29 cellular contexts compared by ENCODE assay signal in the genomic region with DNA sequence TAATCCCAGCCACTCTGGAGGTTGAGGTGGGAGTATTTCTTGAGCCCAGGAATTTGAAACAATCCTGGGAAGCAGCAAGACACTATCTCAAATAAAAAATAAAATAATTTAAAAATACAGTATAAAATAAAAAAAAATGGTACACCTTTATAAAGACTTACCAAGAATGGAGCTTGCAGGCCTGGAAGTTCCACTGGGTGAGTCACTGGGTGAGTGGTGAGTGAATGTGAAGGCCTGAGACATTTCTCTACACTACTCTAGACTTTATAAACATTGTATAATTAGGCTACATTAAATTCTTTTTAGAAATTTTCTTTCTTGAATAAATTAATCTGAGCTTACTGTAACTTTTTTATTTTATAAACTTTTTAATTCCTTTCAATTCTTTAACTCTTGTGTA.
DNase-seq lines count a peak whose midpoint lies in the region; TF ChIP-seq lines count a peak whose summit lies in the region.
"Had no signal": no experiment of that assay in that cellular context is flagged by ENCODE, and none has a peak within 500 bp of the region (broad histone marks: within the 10 kb centered on the region; RNA-seq: fewer than 3 reads in every experiment).

No MANE protein-coding gene starts in this region.

- peak overlapping the region; percentile 32 for H3K27ac Mint-ChIP-seq in osteocyte (ENCODE audit: unreplicated experiment)
- H3K27ac Mint-ChIP-seq: activated CD8-positive, alpha-beta T cell treated with anti-CD3 and anti-CD28 coated beads, Interleukin-2, amount 10 ng/mL, durations not matched to agents 7 days and 5 days; natural killer cell; stimulated activated memory B cell treated with anti-CD40 and anti-IgM and Interleukin-4, amounts not matched to agents 10 μg/mL and 1 μg/mL and 100 μg/mL, for 72 hours had no signal

- TF ChIP-seq POLR2A in vagina (IDR thresholded peaks at IDR 0.05): no peak

- no peaks in the 10 kb centered on the region for H3K4me1 ChIP-seq in vagina
- H3K4me1 ChIP-seq: heart right ventricle, left ventricle myocardium inferior, uterus had no signal

- H3K36me3 ChIP-seq in vagina (no peaks in the 10 kb centered on the region), WERI-Rb-1 (no peaks in the 10 kb centered on the region)
- H3K36me3 ChIP-seq: heart right ventricle, left ventricle myocardium inferior, uterus had no signal

- H3K9me3 ChIP-seq in vagina: no peaks in the 10 kb centered on the region
- H3K9me3 ChIP-seq in WERI-Rb-1 (ENCODE audit: severe bottlenecking): no peaks in the 10 kb centered on the region
- H3K9me3 ChIP-seq: left ventricle myocardium inferior, uterus had no signal

- TF ChIP-seq CTCF in epithelial cell of esophagus (IDR thresholded peaks at IDR 0.05; ENCODE audit: insufficient read depth, low read depth, low read length, missing control alignments) (no peak), osteocyte (IDR thresholded peaks at IDR 0.05) (no peak), vagina (IDR thresholded peaks at IDR 0.05) (no peak), WERI-Rb-1 (IDR thresholded peaks at IDR 0.05; ENCODE audit: low read depth, low read length) (no peak)

- intact Hi-C loops in vagina (cut with DNase I): no loop called here

- H3K4me3 Mint-ChIP-seq in osteocyte (ENCODE audit: unreplicated experiment): no peak overlapping the region
- H3K4me3 Mint-ChIP-seq: activated CD8-positive, alpha-beta T cell treated with anti-CD3 and anti-CD28 coated beads, Interleukin-2, amount 10 ng/mL, durations not matched to agents 7 days and 5 days; natural killer cell; stimulated activated memory B cell treated with anti-CD40 and anti-IgM and Interleukin-4, amounts not matched to agents 10 μg/mL and 1 μg/mL and 100 μg/mL, for 72 hours had no signal

- H3K4me3 ChIP-seq in epithelial cell of esophagus (ENCODE audit: low read length) (no peak overlapping the region), vagina (no peak overlapping the region), WERI-Rb-1 (ENCODE audit: low read depth, low read length) (no peak overlapping the region)
- H3K4me3 ChIP-seq: dorsolateral prefrontal cortex, heart right ventricle, left ventricle myocardium inferior, uterus had no signal

- H3K36me3 Mint-ChIP-seq in osteocyte (ENCODE audit: unreplicated experiment): no peaks in the 10 kb centered on the region
- H3K36me3 Mint-ChIP-seq: natural killer cell; stimulated activated memory B cell treated with anti-CD40 and anti-IgM and Interleukin-4, amounts not matched to agents 10 μg/mL and 1 μg/mL and 100 μg/mL, for 72 hours had no signal

- DNase-seq in HS-5 (ENCODE audit: low read depth) (peak; percentile 32), RKO (ENCODE audit: low spot score) (peak; percentile 41), epithelial cell of esophagus (ENCODE audit: low read depth) (peak; percentile 87), osteocyte (ENCODE audit: extremely low spot score, unreplicated experiment) (no peak), substantia nigra (lab: John Stamatoyannopoulos, UW) (no peak), vagina (ENCODE audit: extremely low spot score in 2 of 2) (no peak), WERI-Rb-1 (no peak)
- DNase-seq: activated CD4-positive, alpha-beta T cell treated with anti-CD3 and anti-CD28 coated beads for 1 hour; activated CD8-positive, alpha-beta T cell treated with anti-CD3 and anti-CD28 coated beads, Interleukin-2, amount 10 ng/mL, durations not matched to agents 7 days and 5 days; activated gamma-delta T cell treated with Interleukin-2 at 50 U/mL for 16 hours; amniotic stem cell; central memory CD4-positive, alpha-beta T cell; dorsolateral prefrontal cortex; EL; heart right ventricle; left ventricle myocardium inferior; midbrain; natural killer cell; NCI-H1417 treated with DMSO at 0.1 percent for 48 hours; NCI-H2081 treated with DMSO at 0.1 percent for 48 hours; NCI-H446; OCI-M1; retina; SIG-M5; stimulated activated CD4-positive, alpha-beta T cell treated with anti-CD3 and anti-CD28 coated beads, Interleukin-4, amount 100 ng/mL, for 1 hour; T-helper 1 cell; uterus had no signal

- H3K27me3 ChIP-seq in vagina: no peaks in the 10 kb centered on the region
- no peaks in the 10 kb centered on the region for H3K27me3 ChIP-seq in WERI-Rb-1 (ENCODE audit: insufficient read depth, low read depth, severe bottlenecking)
- H3K27me3 ChIP-seq: dorsolateral prefrontal cortex, heart right ventricle, uterus had no signal

- no peaks in the 10 kb centered on the region for H3K27me3 Mint-ChIP-seq in osteocyte (ENCODE audit: unreplicated experiment)
- H3K27me3 Mint-ChIP-seq: stimulated activated memory B cell treated with anti-CD40 and anti-IgM and Interleukin-4, amounts not matched to agents 10 μg/mL and 1 μg/mL and 100 μg/mL, for 72 hours had no signal

- no peaks in the 10 kb centered on the region for H3K4me1 Mint-ChIP-seq in osteocyte (ENCODE audit: unreplicated experiment)
- H3K4me1 Mint-ChIP-seq: natural killer cell; stimulated activated memory B cell treated with anti-CD40 and anti-IgM and Interleukin-4, amounts not matched to agents 10 μg/mL and 1 μg/mL and 100 μg/mL, for 72 hours had no signal

- H3K9me3 Mint-ChIP-seq in osteocyte (ENCODE audit: unreplicated experiment): no peaks in the 10 kb centered on the region

- H3K27ac ChIP-seq in substantia nigra (ENCODE audit: low read depth, low read length, poor library complexity, severe bottlenecking): no peak overlapping the region
- no peak overlapping the region for H3K27ac ChIP-seq in vagina
- no peak overlapping the region for H3K27ac ChIP-seq in WERI-Rb-1
- H3K27ac ChIP-seq: dorsolateral prefrontal cortex, heart right ventricle, HL-60, left ventricle myocardium inferior, uterus had no signal

Comparison
In these comparisons a context has a peak if more than half of its experiments do, and no peak if none do; other contexts are left out.
1. DNase-seq: peak in HS-5 (single experiment), RKO (single experiment) and epithelial cell of esophagus (single experiment); none in osteocyte (single experiment), substantia nigra (0 of 49), vagina (0 of 2) and WERI-Rb-1 (single experiment).